In the genomic region with DNA sequence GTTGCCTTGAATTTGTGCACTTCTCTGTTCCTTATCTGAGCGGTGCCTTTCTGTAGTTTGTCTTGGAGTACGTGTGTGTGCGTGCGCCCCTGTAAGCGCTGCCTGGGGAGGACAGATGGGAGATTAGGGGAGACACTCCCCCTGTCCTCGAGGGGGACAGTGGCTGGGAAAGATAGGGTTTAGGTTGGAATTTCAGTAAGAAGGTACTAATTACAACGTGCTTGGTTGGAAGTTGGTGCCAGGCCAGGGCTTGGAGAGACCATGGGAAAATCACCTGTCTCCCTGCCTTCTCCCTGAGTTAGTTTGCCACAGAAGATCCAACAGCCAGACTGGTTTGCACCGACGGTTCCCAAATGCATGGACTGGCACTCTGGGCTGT, we compare ENCODE assay signal across 8 cellular contexts.
DNase-seq lines count a peak whose midpoint lies in the region; ATAC-seq, FAIRE-seq and TF ChIP-seq lines count a peak whose summit lies in the region.

No MANE protein-coding gene starts in this region.

- H3K27me3 Mint-ChIP-seq in activated T-cell treated with anti-CD3 and anti-CD28 coated beads, Interleukin-2, amount 50 U/mL, for 24 hours: no peaks in the 10 kb centered on the region
- H3K27me3 Mint-ChIP-seq in activated T-helper 1 cell treated with anti-CD3 and anti-CD28 coated beads, Interleukin-12 subunit alpha, Interleukin-12 subunit beta, Interleukin-2, Interleukin-4 antibody, amounts not matched to agents 30 ng/mL and 10 ng/mL and 1 ng/mL, durations not matched to agents 14 hours and 24 hours and 36 hours (ENCODE audit: insufficient read depth): no peaks in the 10 kb centered on the region

- peak overlapping the region; percentile 84 for H3K4me3 Mint-ChIP-seq in activated T-cell treated with anti-CD3 and anti-CD28 coated beads, Interleukin-2, amount 50 U/mL, for 24 hours
- peak overlapping the region; percentile 88 for H3K4me3 Mint-ChIP-seq in activated T-helper 1 cell treated with anti-CD3 and anti-CD28 coated beads, Interleukin-12 subunit alpha, Interleukin-12 subunit beta, Interleukin-2, Interleukin-4 antibody, amounts not matched to agents 30 ng/mL and 10 ng/mL and 1 ng/mL, durations not matched to agents 14 hours and 24 hours and 36 hours

- TF ChIP-seq CTCF in left ventricle myocardium inferior (IDR thresholded peaks at IDR 0.05; ENCODE audit: borderline replicate concordance): no peak

- H3K27ac Mint-ChIP-seq in activated T-cell treated with anti-CD3 and anti-CD28 coated beads, Interleukin-2, amount 50 U/mL, for 24 hours: peak overlapping the region; percentile 91
- peak overlapping the region; percentile 77 for H3K27ac Mint-ChIP-seq in activated T-helper 1 cell treated with anti-CD3 and anti-CD28 coated beads, Interleukin-12 subunit alpha, Interleukin-12 subunit beta, Interleukin-2, Interleukin-4 antibody, amounts not matched to agents 30 ng/mL and 10 ng/mL and 1 ng/mL, durations not matched to agents 14 hours and 24 hours and 36 hours

- no peak for FAIRE-seq in urothelium cell line (lab: Jason Lieb, UNC)

- no peaks in the 10 kb centered on the region for H3K9me3 Mint-ChIP-seq in activated T-cell treated with anti-CD3 and anti-CD28 coated beads, Interleukin-2, amount 50 U/mL, for 24 hours
- H3K9me3 Mint-ChIP-seq in activated T-helper 1 cell treated with anti-CD3 and anti-CD28 coated beads, Interleukin-12 subunit alpha, Interleukin-12 subunit beta, Interleukin-2, Interleukin-4 antibody, amounts not matched to agents 30 ng/mL and 10 ng/mL and 1 ng/mL, durations not matched to agents 14 hours and 24 hours and 36 hours: no peaks in the 10 kb centered on the region

- H3K36me3 ChIP-seq in left ventricle myocardium inferior: peaks cover 30% of the 10 kb centered on the region

- no peaks in the 10 kb centered on the region for H3K9me3 ChIP-seq in left ventricle myocardium inferior (replicated peaks)

- peak overlapping the region; percentile 94 for H3K27ac ChIP-seq in left ventricle myocardium inferior (replicated peaks)

- intact Hi-C loops in activated T-helper 1 cell treated with anti-CD3 and anti-CD28 coated beads, Interleukin-12 subunit alpha, Interleukin-12 subunit beta, Interleukin-2, Interleukin-4 antibody, amounts not matched to agents 30 ng/mL and 10 ng/mL and 1 ng/mL, durations not matched to agents 14 hours and 24 hours and 36 hours (cut with micrococcal nuclease): loop anchor here (1.0 to 5.0 kb wide), 8 partner anchors 14 to 674 kb away; no protein-coding TSS in a partner anchor
- intact Hi-C loops in left ventricle myocardium inferior (cut with micrococcal nuclease): loop anchor here (5.0 kb wide), 2 partner anchors 169 to 674 kb away; no protein-coding TSS in a partner anchor

- peaks cover 87% of the 10 kb centered on the region for H3K4me1 ChIP-seq in left ventricle myocardium inferior

- peaks cover 83% of the 10 kb centered on the region for H3K4me1 Mint-ChIP-seq in activated T-cell treated with anti-CD3 and anti-CD28 coated beads, Interleukin-2, amount 50 U/mL, for 24 hours (ENCODE audit: low read depth)
- peaks cover 81% of the 10 kb centered on the region for H3K4me1 Mint-ChIP-seq in activated T-helper 1 cell treated with anti-CD3 and anti-CD28 coated beads, Interleukin-12 subunit alpha, Interleukin-12 subunit beta, Interleukin-2, Interleukin-4 antibody, amounts not matched to agents 30 ng/mL and 10 ng/mL and 1 ng/mL, durations not matched to agents 14 hours and 24 hours and 36 hours (ENCODE audit: low read depth)

- peaks cover 50% of the 10 kb centered on the region for H3K36me3 Mint-ChIP-seq in activated T-cell treated with anti-CD3 and anti-CD28 coated beads, Interleukin-2, amount 50 U/mL, for 24 hours (ENCODE audit: low read depth)
- peaks cover 16% of the 10 kb centered on the region for H3K36me3 Mint-ChIP-seq in activated T-helper 1 cell treated with anti-CD3 and anti-CD28 coated beads, Interleukin-12 subunit alpha, Interleukin-12 subunit beta, Interleukin-2, Interleukin-4 antibody, amounts not matched to agents 30 ng/mL and 10 ng/mL and 1 ng/mL, durations not matched to agents 14 hours and 24 hours and 36 hours (ENCODE audit: low read depth)

- no peak for DNase-seq in activated T-cell treated with anti-CD3 and anti-CD28 coated beads, Interleukin-2, amount 50 U/mL, for 24 hours
- DNase-seq in activated T-cell treated with anti-CD3 and anti-CD28 coated beads, Interleukin-2, amount 50 U/mL, for 48 hours: no peak
- no peak for DNase-seq in activated T-helper 1 cell treated with anti-CD3 and anti-CD28 coated beads, Interleukin-12 subunit alpha, Interleukin-12 subunit beta, Interleukin-2, Interleukin-4 antibody, amounts not matched to agents 30 ng/mL and 10 ng/mL and 1 ng/mL, durations not matched to agents 14 hours and 24 hours and 36 hours (ENCODE audit: low spot score)
- DNase-seq in left ventricle myocardium inferior: peak; percentile 18
- DNase-seq in renal cortical epithelial cell (ENCODE audit: low read depth): peak; percentile 26
- DNase-seq in stimulated activated naive CD4-positive, alpha-beta T cell treated with Interleukin-2 at 50 U/mL for 16 hours (lab: John Stamatoyannopoulos, UW): no peak
- DNase-seq in urothelium cell line (ENCODE audit: low spot score): no peak

- peak overlapping the region; percentile 71 for H3K4me3 ChIP-seq in left ventricle myocardium inferior

- no peaks in the 10 kb centered on the region for H3K27me3 ChIP-seq in left ventricle myocardium inferior (ENCODE audit: low read depth)

- peak; percentile 8 for ATAC-seq in HG03103 (IDR thresholded peaks at IDR 0.05; ENCODE audit: low read depth, unreplicated experiment)

Comparison
In these comparisons a context has a peak if more than half of its experiments do, and no peak if none do; other contexts are left out.
1. DNase-seq: peak in left ventricle myocardium inferior (single experiment) and renal cortical epithelial cell (single experiment); none in activated T-cell treated with anti-CD3 and anti-CD28 coated beads, Interleukin-2, amount 50 U/mL, for 24 hours (single experiment), activated T-cell treated with anti-CD3 and anti-CD28 coated beads, Interleukin-2, amount 50 U/mL, for 48 hours (0 of 2), activated T-helper 1 cell treated with anti-CD3 and anti-CD28 coated beads, Interleukin-12 subunit alpha, Interleukin-12 subunit beta, Interleukin-2, Interleukin-4 antibody, amounts not matched to agents 30 ng/mL and 10 ng/mL and 1 ng/mL, durations not matched to agents 14 hours and 24 hours and 36 hours (single experiment), stimulated activated naive CD4-positive, alpha-beta T cell treated with Interleukin-2 at 50 U/mL for 16 hours (single experiment) and urothelium cell line (single experiment).